In genomic region chr13:59801107-59801880, GRCh38 we compare ENCODE assay signal across 23 cellular contexts.
A peak's percentile ranks its signal among the peaks of the same experiment; 100 is the strongest.
DNase-seq lines count a peak whose midpoint lies in the region; ATAC-seq, FAIRE-seq and TF ChIP-seq lines count a peak whose summit lies in the region.
"Had no signal": no experiment of that assay in that cellular context is flagged by ENCODE, and none has a peak within 500 bp of the region (broad histone marks: within the 10 kb centered on the region; RNA-seq: fewer than 3 reads in every experiment).

No MANE protein-coding gene starts in this region.

- H3K27ac ChIP-seq in K562 (ENCODE audit: extremely low read depth, low read depth, low read length), result no peak overlapping the region
- no peak overlapping the region for H3K27ac ChIP-seq in uterus

- H3K36me3 ChIP-seq in K562 (ENCODE audit: control insufficient read depth, insufficient read depth, low read length) (no peaks in the 10 kb centered on the region), uterus (no peaks in the 10 kb centered on the region)
- H3K36me3 ChIP-seq: BE2C had no signal

- no peaks in the 10 kb centered on the region for H4K20me1 ChIP-seq in K562 (replicated peaks; ENCODE audit: control insufficient read depth, insufficient read depth, low read length)

- TF ChIP-seq POLR2A in K562 (conservative IDR thresholded peaks at IDR 0.05) (no peak), uterus (IDR thresholded peaks at IDR 0.05) (no peak)

- H3K9me1 ChIP-seq in K562 (ENCODE audit: control insufficient read depth, insufficient read depth, low read length), result no peaks in the 10 kb centered on the region

- TF ChIP-seq CTCF in K562 (IDR thresholded peaks at IDR 0.05 in 2 of 3, conservative IDR thresholded peaks at IDR 0.05 in 1 of 3; ENCODE audit: insufficient read depth in 2 of 3, low read depth in 1 of 3, low read length in 3 of 3), result no peak
- TF ChIP-seq CTCF in uterus (IDR thresholded peaks at IDR 0.05), result no peak

- H3K4me1 ChIP-seq in K562 (replicated peaks in 1 of 2; ENCODE audit: control insufficient read depth in 2 of 2, insufficient read depth in 2 of 2, low read length in 2 of 2), result no peaks in the 10 kb centered on the region
- no peaks in the 10 kb centered on the region for H3K4me1 ChIP-seq in uterus
- H3K4me1 ChIP-seq: BE2C had no signal

- H3K9ac ChIP-seq in K562 (ENCODE audit: insufficient read depth in 1 of 2, low read depth in 2 of 2, low read length in 2 of 2), result no peak overlapping the region

- H3K27me3 ChIP-seq in K562 (ENCODE audit: control insufficient read depth in 2 of 2, insufficient read depth in 2 of 2, low read length in 2 of 2) (no peaks in the 10 kb centered on the region), uterus (no peaks in the 10 kb centered on the region)
- H3K27me3 ChIP-seq: BE2C had no signal

- H3K9me3 ChIP-seq in K562 (replicated peaks; ENCODE audit: control insufficient read depth, insufficient read depth, low read depth, low read length) (no peaks in the 10 kb centered on the region), uterus (no peaks in the 10 kb centered on the region)
- H3K9me3 ChIP-seq: BE2C had no signal

- H3K79me2 ChIP-seq in K562 (ENCODE audit: control insufficient read depth, insufficient read depth, low read length), result no peaks in the 10 kb centered on the region

- no TSS peak for BruUV-seq in K562 (replicated peaks; lab: Mats Ljungman, UMichigan)

- POLR2A ChIA-PET in K562 (lab: Yijun Ruan, JAX), result no interaction called here

- FAIRE-seq in K562 (lab: Jason Lieb, UNC), result no peak

- H3K4me2 ChIP-seq in K562 (ENCODE audit: insufficient read depth, low read length), result no peak overlapping the region
- H3K4me2 ChIP-seq: GM23338 had no signal

- no peak for TF ChIP-seq RAD21 in K562 (CRISPR knock-in tag; conservative IDR thresholded peaks at IDR 0.05 in 1 of 2, IDR thresholded peaks at IDR 0.05 in 1 of 2)

- in situ Hi-C loops in K562 (cut with MboI), result no loop called here

- no peak for TF ChIP-seq EP300 in K562 (IDR thresholded peaks at IDR 0.05; ENCODE audit: low read length)

- ATAC-seq in K562, result no peak
- no peak for ATAC-seq in GM19023 (IDR thresholded peaks at IDR 0.05; ENCODE audit: unreplicated experiment)
- no peak for ATAC-seq in esophagus mucosa
- ATAC-seq: GM23338, HCT116 had no signal

- intact Hi-C loops in K562 (cut with micrococcal nuclease), result no loop called here
- intact Hi-C loops in uterus (cut with DNase I; ENCODE audit: low total_unique reads), result no loop called here

- H3K4me3 ChIP-seq in K562 (no peak overlapping the region), uterus (no peak overlapping the region)
- H3K4me3 ChIP-seq: GM23338 had no signal

- no peak overlapping the region for H2AFZ ChIP-seq in K562 (ENCODE audit: low read depth, low read length)
- H2AFZ ChIP-seq: GM23338 had no signal

- CTCF ChIA-PET in K562 (lab: Yijun Ruan, JAX; ENCODE audit: low intra/inter-chr PET ratio), result no interaction called here

- DNase-seq in SIG-M5 treated with dmso at 0.1 percent for 504 hours (lab: John Stamatoyannopoulos, UW; ENCODE audit: unreplicated experiment), result peak; percentile 9
- DNase-seq in SIG-M5 (lab: John Stamatoyannopoulos, UW), result no peak
- peak; percentile 45 for DNase-seq in NCI-H69 (lab: John Stamatoyannopoulos, UW)
- no peak for DNase-seq in K562 (ENCODE audit: extremely low read depth in 1 of 4, low spot score in 3 of 4)
- DNase-seq in GM19240 (ENCODE audit: insufficient read length, low spot score), result no peak
- no peak for DNase-seq in uterus
- DNase-seq: 8988T; BE2C; CD4-positive, CD25-positive, alpha-beta regulatory T cell; DMS153; GDM1; KG1; NCI-H1105; NCI-H187; NCI-H2107; NCI-H2227 treated with DMSO at 0.1 percent for 48 hours; NCI-H510A treated with DMSO at 0.1 percent for 48 hours; NCI-H82; SHP77 had no signal

TF ChIP-seq in K562, 482 proteins besides CTCF, POLR2A, EP300 and RAD21:
- TF ChIP-seq AFF4 (CRISPR knock-in tag; IDR thresholded peaks at IDR 0.05) (no peak), SPI1 (IDR thresholded peaks at IDR 0.05; ENCODE audit: borderline replicate concordance, low read depth, low read length) (peak; percentile 55; the same call in 1 of the 2 replicates)

Comparison
In these comparisons a context has a peak if more than half of its experiments do, and no peak if none do; other contexts are left out.
1. DNase-seq: peak in SIG-M5 treated with dmso at 0.1 percent for 504 hours (single experiment) and NCI-H69 (single experiment); none in SIG-M5 (single experiment), K562 (0 of 4), GM19240 (single experiment) and uterus (0 of 2).